ENCODE assay signal across 8 cellular contexts in genomic region chr6:100719883-100720682, GRCh38.
DNase-seq lines count a peak whose midpoint lies in the region; ATAC-seq and TF ChIP-seq lines count a peak whose summit lies in the region.

No MANE protein-coding gene starts in this region.

- peaks cover 4% of the 10 kb centered on the region for H3K36me3 Mint-ChIP-seq in natural killer cell treated with Interleukin-12 subunit alpha and Interleukin-12 subunit beta and Interleukin-15 and Interleukin-18, amount 100 ng/mL, for 72 hours

- H3K9me3 Mint-ChIP-seq in natural killer cell treated with Interleukin-12 subunit alpha and Interleukin-12 subunit beta and Interleukin-15 and Interleukin-18, amount 100 ng/mL, for 72 hours, result no peaks in the 10 kb centered on the region

- ATAC-seq in GM19463 (IDR thresholded peaks at IDR 0.05; ENCODE audit: unreplicated experiment), result peak; percentile 47
- ATAC-seq in natural killer cell treated with Interleukin-12 subunit alpha and Interleukin-12 subunit beta and Interleukin-15 and Interleukin-18, amount 100 ng/mL, for 72 hours, result no peak
- no peak for ATAC-seq in GM19467 (IDR thresholded peaks at IDR 0.05; ENCODE audit: unreplicated experiment)

- peak overlapping the region; percentile 49 for H3K4me3 ChIP-seq in coronary artery

- TF ChIP-seq CTCF in C4-2B (conservative IDR thresholded peaks at IDR 0.05) (peak; percentile 75), coronary artery (IDR thresholded peaks at IDR 0.05) (no peak)

- H3K27me3 Mint-ChIP-seq in natural killer cell treated with Interleukin-12 subunit alpha and Interleukin-12 subunit beta and Interleukin-15 and Interleukin-18, amount 100 ng/mL, for 72 hours, result no peaks in the 10 kb centered on the region

- peak overlapping the region in 1 of 2 donors; percentile 8 for H3K27ac Mint-ChIP-seq in natural killer cell treated with Interleukin-12 subunit alpha and Interleukin-12 subunit beta and Interleukin-15 and Interleukin-18, amount 100 ng/mL, for 72 hours

- peak overlapping the region; percentile 43 for H3K4me3 Mint-ChIP-seq in natural killer cell treated with Interleukin-12 subunit alpha and Interleukin-12 subunit beta and Interleukin-15 and Interleukin-18, amount 100 ng/mL, for 72 hours

- peak; percentile 4 for DNase-seq in NCI-H2029 (lab: John Stamatoyannopoulos, UW)
- no peak for DNase-seq in coronary artery (ENCODE audit: low spot score)
- no peak for DNase-seq in natural killer cell treated with Interleukin-12 subunit alpha and Interleukin-12 subunit beta and Interleukin-15 and Interleukin-18, amount 100 ng/mL, for 72 hours (ENCODE audit: low spot score)
- no peak for DNase-seq in stimulated activated naive CD4-positive, alpha-beta T cell treated with Interleukin-2 at 50 U/mL for 16 hours (lab: John Stamatoyannopoulos, UW)
- DNase-seq in GDM1 (lab: John Stamatoyannopoulos, UW), result no peak

- H3K4me1 Mint-ChIP-seq in natural killer cell treated with Interleukin-12 subunit alpha and Interleukin-12 subunit beta and Interleukin-15 and Interleukin-18, amount 100 ng/mL, for 72 hours (ENCODE audit: low read depth in 2 of 2), result peaks cover 8 to 16% of the 10 kb centered on the region in 2 donors

- H3K27ac ChIP-seq in C4-2B (no peak overlapping the region), coronary artery (no peak overlapping the region)
